Comparison of ENCODE assay signal across 15 cellular contexts in genomic region chr3:170046269-170047132, GRCh38. TPM values are rescaled to one million over a fixed set of nuclear protein-coding genes. Genes with fewer than 3 reads are reported as not detected.
A peak's percentile ranks its signal among the peaks of the same experiment; 100 is the strongest.
DNase-seq lines count a peak whose midpoint lies in the region; ATAC-seq, FAIRE-seq and TF ChIP-seq lines count a peak whose summit lies in the region.
"Had no signal": no experiment of that assay in that cellular context is flagged by ENCODE, and none has a peak within 500 bp of the region (broad histone marks: within the 10 kb centered on the region; RNA-seq: fewer than 3 reads in every experiment).

No MANE protein-coding gene starts in this region.

- H4K20me1 ChIP-seq in Loucy (ENCODE audit: insufficient read depth, low read length, poor library complexity, severe bottlenecking) (no peaks in the 10 kb centered on the region), hepatocyte (ENCODE audit: insufficient read depth, poor library complexity, severe bottlenecking) (no peaks in the 10 kb centered on the region)

- no peak overlapping the region for H3K4me3 ChIP-seq in CD4-positive, CD25-positive, alpha-beta regulatory T cell (ENCODE audit: low read depth, low read length)
- H3K4me3 ChIP-seq in Loucy (ENCODE audit: low read length, poor library complexity, severe bottlenecking) (no peak overlapping the region), hepatocyte (no peak overlapping the region), pancreas (no peak overlapping the region), brain microvascular endothelial cell (ENCODE audit: low read depth, low read length) (no peak overlapping the region)
- H3K4me3 ChIP-seq: HAP-1, lung, MG63, uterus had no signal

- H3K36me3 Mint-ChIP-seq in CD4-positive, CD25-positive, alpha-beta regulatory T cell = no peaks in the 10 kb centered on the region

- H2AFZ ChIP-seq in Loucy (ENCODE audit: low read length) (peak overlapping the region; percentile 50), hepatocyte (no peak overlapping the region)

- in situ Hi-C loops in brain microvascular endothelial cell (cut with HindIII; ENCODE audit: low pct_ligation_motif_present, low sequenced_read_pairs) = no loop called here

- H3F3A ChIP-seq in Loucy (ENCODE audit: low read depth) = no peaks in the 10 kb centered on the region

- H3K9me2 ChIP-seq in Loucy (replicated peaks; ENCODE audit: low read depth, low read length) (no peaks in the 10 kb centered on the region), hepatocyte (replicated peaks; ENCODE audit: insufficient read depth) (no peaks in the 10 kb centered on the region)

- intact Hi-C loops in pancreas (cut with DNase I) = no loop called here

- H3K79me2 ChIP-seq in Loucy (ENCODE audit: insufficient read depth, low read length) (no peaks in the 10 kb centered on the region), hepatocyte (peaks cover 68% of the 10 kb centered on the region)

- no peak for ATAC-seq in CD4-positive, CD25-positive, alpha-beta regulatory T cell (ENCODE audit: low read depth in 2 of 2)
- ATAC-seq in pancreas (peak; percentile 42 to 62 (median 50)), GM21381 (IDR thresholded peaks at IDR 0.05; ENCODE audit: unreplicated experiment) (no peak)

- H3K4me2 ChIP-seq in Loucy (ENCODE audit: low read depth, low read length, poor library complexity, severe bottlenecking) (no peak overlapping the region), hepatocyte (peak overlapping the region; percentile 59)

- no peak overlapping the region for H3K9ac ChIP-seq in Loucy (ENCODE audit: low read depth, low read length, poor library complexity, severe bottlenecking)

- peaks cover 0 to 1% (median 0%) of the 10 kb centered on the region in 7 donors for H3K9me3 Mint-ChIP-seq in CD4-positive, CD25-positive, alpha-beta regulatory T cell

- FAIRE-seq in pancreas (lab: Jason Lieb, UNC) (peak; percentile 64), GM19239 (lab: Jason Lieb, UNC) (no peak)

- peaks cover 0 to 16% (median 2%) of the 10 kb centered on the region in 4 donors for H3K4me1 Mint-ChIP-seq in CD4-positive, CD25-positive, alpha-beta regulatory T cell

- H3K27me3 Mint-ChIP-seq in CD4-positive, CD25-positive, alpha-beta regulatory T cell = peaks cover 11% of the 10 kb centered on the region

- no peaks in the 10 kb centered on the region for H3K9me3 ChIP-seq in CD4-positive, CD25-positive, alpha-beta regulatory T cell (ENCODE audit: control insufficient read depth in 2 of 2, low read length in 2 of 2)
- H3K9me3 ChIP-seq in Loucy (ENCODE audit: insufficient read depth, low read depth, low read length) (no peaks in the 10 kb centered on the region), hepatocyte (ENCODE audit: low read depth) (no peaks in the 10 kb centered on the region), pancreas (no peaks in the 10 kb centered on the region)
- H3K9me3 ChIP-seq: BE2C, HAP-1, MG63, uterus had no signal

- peak overlapping the region in 2 of 3 donors; percentile 38 to 56 for H3K27ac Mint-ChIP-seq in CD4-positive, CD25-positive, alpha-beta regulatory T cell

- H3K4me1 ChIP-seq in CD4-positive, CD25-positive, alpha-beta regulatory T cell (ENCODE audit: control insufficient read depth, insufficient read depth, low read length, poor library complexity, severe bottlenecking) = peaks cover 4% of the 10 kb centered on the region
- H3K4me1 ChIP-seq in Loucy (ENCODE audit: insufficient read depth, low read length, poor library complexity, severe bottlenecking) (no peaks in the 10 kb centered on the region), hepatocyte (ENCODE audit: insufficient read depth) (peaks cover 8% of the 10 kb centered on the region), pancreas (peaks cover 20 to 41% (median 34%) of the 10 kb centered on the region in 3 donors)
- H3K4me1 ChIP-seq: BE2C, HAP-1, uterus had no signal

- TF ChIP-seq CTCF in Loucy (conservative IDR thresholded peaks at IDR 0.05; ENCODE audit: low read length) (no peak), hepatocyte (IDR thresholded peaks at IDR 0.05; ENCODE audit: poor library complexity) (no peak), pancreas (IDR thresholded peaks at IDR 0.05) (no peak), brain microvascular endothelial cell (IDR thresholded peaks at IDR 0.05; ENCODE audit: low read depth, low read length, missing control alignments) (no peak)

- no peaks in the 10 kb centered on the region for H3K36me3 ChIP-seq in CD4-positive, CD25-positive, alpha-beta regulatory T cell (ENCODE audit: control insufficient read depth, insufficient read depth, low read length)
- H3K36me3 ChIP-seq in Loucy (ENCODE audit: insufficient read depth, low read length) = no peaks in the 10 kb centered on the region
- H3K36me3 ChIP-seq in hepatocyte (replicated peaks; ENCODE audit: insufficient read depth, low read depth) = no peaks in the 10 kb centered on the region
- H3K36me3 ChIP-seq in pancreas = no peaks in the 10 kb centered on the region
- no peaks in the 10 kb centered on the region for H3K36me3 ChIP-seq in brain microvascular endothelial cell (replicated peaks)
- H3K36me3 ChIP-seq: BE2C, HAP-1, MG63, uterus had no signal

- no peak overlapping the region for H3K27ac ChIP-seq in CD4-positive, CD25-positive, alpha-beta regulatory T cell (ENCODE audit: insufficient read depth, low read length, poor library complexity, severe bottlenecking)
- H3K27ac ChIP-seq in hepatocyte (peak overlapping the region; percentile 68), pancreas (peak overlapping the region; percentile 11 to 78 (median 58)), brain microvascular endothelial cell (no peak overlapping the region)
- H3K27ac ChIP-seq: uterus had no signal

- no peak for DNase-seq in CD4-positive, CD25-positive, alpha-beta regulatory T cell
- DNase-seq in hepatocyte (ENCODE audit: low spot score) (no peak), pancreas (peak in 1 of 6 donors; percentile 43), GM19239 (ENCODE audit: insufficient read length, low spot score) (no peak), brain microvascular endothelial cell (no peak)
- no peak for DNase-seq in stimulated activated CD4-positive, alpha-beta T cell treated with anti-CD3 and anti-CD28 coated beads, Interleukin-1b, Interleukin-23, amount 100 ng/mL, for 48 hours
- DNase-seq: activated CD4-positive, alpha-beta T cell treated with anti-CD3 and anti-CD28 coated beads for 1 hour; BE2C; MG63; SW 1271; uterus had no signal

- WGBS in hepatocyte (ENCODE audit: low lambda C conversion rate, missing lambda C conversion rate) = 49% methylated on average over 5 of the region's 5 CpGs
- 20 to 42% methylated on average over 5 of the region's 5 CpGs for WGBS in pancreas, 2 donors

- H3K27me3 ChIP-seq in CD4-positive, CD25-positive, alpha-beta regulatory T cell (ENCODE audit: control insufficient read depth, insufficient read depth, low read length) = no peaks in the 10 kb centered on the region
- no peaks in the 10 kb centered on the region for H3K27me3 ChIP-seq in Loucy (ENCODE audit: insufficient read depth, low read length, poor library complexity, severe bottlenecking)
- H3K27me3 ChIP-seq in hepatocyte = peaks cover 3% of the 10 kb centered on the region
- no peaks in the 10 kb centered on the region for H3K27me3 ChIP-seq in pancreas
- peaks cover 3% of the 10 kb centered on the region for H3K27me3 ChIP-seq in brain microvascular endothelial cell (replicated peaks)
- H3K27me3 ChIP-seq: MG63, uterus had no signal

- H3K4me3 Mint-ChIP-seq in CD4-positive, CD25-positive, alpha-beta regulatory T cell = no peak overlapping the region

RNA-seq across cellular contexts. Expression of gene GPR160, which starts 8.7 kb away (rescaled TPM):
- 0.37 TPM for total RNA-seq in CD4-positive, CD25-positive, alpha-beta regulatory T cell
- 1 to 10 TPM; 1.5 to 6.2 (median 4.4) TPM for polyA plus RNA-seq in CD4-positive, CD25-positive, alpha-beta regulatory T cell
- total RNA-seq in hepatocyte (87.9 and 96.2 TPM in 2 replicates), pancreas (10 to 100 TPM in 3 of 6 donors, 1 to 10 TPM in 3; 7.6 to 12.7 (median 10.2) TPM)
- polyA plus RNA-seq in hepatocyte (39.8 and 52.2 TPM in 2 replicates), pancreas (1 to 10 TPM; 4.4 to 5.1 TPM)

Comparison
In these comparisons a context has a peak if more than half of its experiments do, and no peak if none do; other contexts are left out.
1. ATAC-seq: peak in pancreas (4 of 4); none in CD4-positive, CD25-positive, alpha-beta regulatory T cell (0 of 2) and GM21381 (single experiment).
2. H3K27ac ChIP-seq: peak in hepatocyte (single experiment) and pancreas (4 of 4); none in CD4-positive, CD25-positive, alpha-beta regulatory T cell (single experiment) and brain microvascular endothelial cell (single experiment).